Comparison of ENCODE assay signal across 6 cellular contexts in the genomic region with DNA sequence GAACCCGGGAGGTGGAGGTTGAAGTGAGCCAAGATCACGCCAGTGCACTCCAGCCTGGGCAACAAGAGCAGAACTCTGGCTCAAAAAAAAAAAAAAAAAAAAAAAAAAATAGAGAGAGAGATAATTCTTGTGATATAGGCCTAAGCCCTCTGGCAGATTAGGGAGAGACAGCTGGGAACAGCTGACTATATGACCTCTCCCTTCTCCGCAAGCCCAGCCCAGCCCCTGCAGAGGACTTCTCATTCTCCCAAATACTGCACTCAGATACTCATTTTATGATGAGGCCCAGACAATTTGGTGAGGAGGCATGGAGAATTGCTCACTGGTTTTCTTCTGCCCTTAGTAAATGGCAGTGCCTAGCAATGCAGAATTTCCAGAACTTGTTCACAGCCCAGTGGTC.
"Had no signal": no experiment of that assay in that cellular context is flagged by ENCODE, and none has a peak within 500 bp of the region (broad histone marks: within the 10 kb centered on the region; RNA-seq: fewer than 3 reads in every experiment).

No MANE protein-coding gene starts in this region.

- H3K4me3 ChIP-seq: GM23338 had no signal

- H3K27ac Mint-ChIP-seq: GM23338, H9, IgD-negative memory B cell had no signal

- H3K4me3 Mint-ChIP-seq: GM23338, H9, IgD-negative memory B cell had no signal

- H2AFZ ChIP-seq: GM23338 had no signal

- H3K9me3 Mint-ChIP-seq: GM23338, H9 had no signal

- H3K27ac ChIP-seq: HL-60 had no signal

- H3K4me2 ChIP-seq: GM23338 had no signal

- H3K36me3 Mint-ChIP-seq: IgD-negative memory B cell had no signal

- DNase-seq: H9, HCEC 1CT had no signal

- H3K4me1 Mint-ChIP-seq: IgD-negative memory B cell had no signal

- ATAC-seq: GM23338, HepG2 had no signal
